Comparison of ENCODE assay signal across 20 cellular contexts in genomic region chr9:107295995-107296394, GRCh38. TPM values are rescaled to one million over a fixed set of nuclear protein-coding genes. Genes with fewer than 3 reads are reported as not detected.
DNase-seq lines count a peak whose midpoint lies in the region; ATAC-seq and TF ChIP-seq lines count a peak whose summit lies in the region.
"Had no signal": no experiment of that assay in that cellular context is flagged by ENCODE, and none has a peak within 500 bp of the region (broad histone marks: within the 10 kb centered on the region; RNA-seq: fewer than 3 reads in every experiment).

No MANE protein-coding gene starts in this region.

- TF ChIP-seq CTCF in cardiac muscle cell (IDR thresholded peaks at IDR 0.05; ENCODE audit: low read depth, low read length), result no peak
- no peak for TF ChIP-seq CTCF in right atrium auricular region (IDR thresholded peaks at IDR 0.05)
- TF ChIP-seq CTCF in VCaP (conservative IDR thresholded peaks at IDR 0.05), result no peak
- TF ChIP-seq CTCF in right lobe of liver (IDR thresholded peaks at IDR 0.05), result no peak
- no peak for TF ChIP-seq CTCF in A673 (conservative IDR thresholded peaks at IDR 0.05; ENCODE audit: low read depth, low read length)

- CTCF ChIA-PET in A673 (lab: Charles Lee), result no interaction called here

- BruUV-seq in A673 (replicated peaks; lab: Mats Ljungman, UMichigan), result no TSS peak

- TF ChIP-seq POLR2A in right lobe of liver (IDR thresholded peaks at IDR 0.05), result no peak

- ATAC-seq in right lobe of liver, result peak; percentile 72 to 81 (median 80)
- no peak for ATAC-seq in GM19351 (IDR thresholded peaks at IDR 0.05; ENCODE audit: unreplicated experiment)
- ATAC-seq: heart right ventricle had no signal

- H3K9me3 ChIP-seq in cardiac muscle cell (ENCODE audit: low read depth) (no peaks in the 10 kb centered on the region), right atrium auricular region (no peaks in the 10 kb centered on the region), right lobe of liver (no peaks in the 10 kb centered on the region), subcutaneous abdominal adipose tissue (ENCODE audit: control insufficient read depth in 5 of 5, low read length in 5 of 5) (no peaks in the 10 kb centered on the region), A673 (ENCODE audit: low read depth, low read length, poor library complexity, severe bottlenecking) (no peaks in the 10 kb centered on the region)
- H3K9me3 ChIP-seq: heart right ventricle, suprapubic skin had no signal

- H3K27ac ChIP-seq in cardiac muscle cell (peak overlapping the region; percentile 49), right atrium auricular region (no peak overlapping the region), VCaP (peak overlapping the region; percentile 1; the same call in 1 of the 2 replicates), right lobe of liver (peak overlapping the region in 1 of 3 donors; percentile 39), subcutaneous abdominal adipose tissue (ENCODE audit: low read depth, low read length) (peak overlapping the region; percentile 11), A673 (ENCODE audit: low read depth, low read length, poor library complexity, severe bottlenecking) (no peak overlapping the region)
- H3K27ac ChIP-seq: GM23248, heart right ventricle, skin epidermis, suprapubic skin had no signal

- DNase-seq in cardiac muscle cell (ENCODE audit: low read depth in 1 of 2, low spot score in 1 of 2), result no peak
- DNase-seq in right atrium auricular region (ENCODE audit: low spot score), result no peak
- DNase-seq in right lobe of liver, result no peak
- DNase-seq in A673 (ENCODE audit: low spot score), result no peak
- no peak for DNase-seq in occipital lobe (lab: John Stamatoyannopoulos, UW)
- DNase-seq: central memory CD4-positive, alpha-beta T cell; effector CD8-positive, alpha-beta T cell; GM23248; heart right ventricle; mesendoderm; MM.1S; NCI-H1694 treated with DMSO at 0.1 percent for 48 hours; NCI-H345; SHP77; stimulated activated CD4-positive, alpha-beta T cell treated with anti-CD3 and anti-CD28 coated beads, Interleukin-4, amount 100 ng/mL, for 1 hour had no signal

- H3K36me3 ChIP-seq in cardiac muscle cell (peaks cover 2% of the 10 kb centered on the region), right atrium auricular region (no peaks in the 10 kb centered on the region), right lobe of liver (no peaks in the 10 kb centered on the region), subcutaneous abdominal adipose tissue (ENCODE audit: control insufficient read depth in 5 of 5, insufficient read depth in 5 of 5, low read length in 5 of 5) (peaks cover 0 to 5% (median 0%) of the 10 kb centered on the region in 5 donors), A673 (ENCODE audit: insufficient read depth, low read length, poor library complexity, severe bottlenecking) (peaks cover 5% of the 10 kb centered on the region)
- H3K36me3 ChIP-seq: suprapubic skin had no signal

- 23% methylated on average over 1 of the region's 1 CpG for WGBS in right lobe of liver (ENCODE audit: insufficient coverage, low coverage, low lambda C conversion rate, missing lambda C conversion rate)

- peaks cover 11% of the 10 kb centered on the region for H3K4me1 ChIP-seq in cardiac muscle cell (ENCODE audit: low read depth)
- peaks cover 0 to 49% of the 10 kb centered on the region in 2 donors for H3K4me1 ChIP-seq in right atrium auricular region
- peaks cover 0 to 84% (median 27%) of the 10 kb centered on the region in 4 donors for H3K4me1 ChIP-seq in right lobe of liver
- peaks cover 0 to 48% (median 29%) of the 10 kb centered on the region in 5 donors for H3K4me1 ChIP-seq in subcutaneous abdominal adipose tissue (ENCODE audit: control insufficient read depth in 5 of 5, insufficient read depth in 5 of 5, low read length in 5 of 5)
- peaks cover 21% of the 10 kb centered on the region for H3K4me1 ChIP-seq in A673 (ENCODE audit: insufficient read depth, low read length, poor library complexity, severe bottlenecking)

- H3K27me3 ChIP-seq in cardiac muscle cell, result no peaks in the 10 kb centered on the region
- H3K27me3 ChIP-seq in right atrium auricular region, result no peaks in the 10 kb centered on the region
- no peaks in the 10 kb centered on the region for H3K27me3 ChIP-seq in right lobe of liver
- H3K27me3 ChIP-seq in subcutaneous abdominal adipose tissue (ENCODE audit: control insufficient read depth in 5 of 5, insufficient read depth in 4 of 5, low read length in 5 of 5), result no peaks in the 10 kb centered on the region
- no peaks in the 10 kb centered on the region for H3K27me3 ChIP-seq in A673 (replicated peaks; ENCODE audit: insufficient read depth, low read depth, low read length, poor library complexity)
- H3K27me3 ChIP-seq: heart right ventricle, suprapubic skin had no signal

- POLR2A ChIA-PET in A673 (lab: Charles Lee; ENCODE audit: low non-redundant PET), result interaction anchor here (0.7 kb wide), 2 partner anchors 44 to 154 kb away, joined by 3 to 4 read pairs; no protein-coding TSS in a partner anchor

- H3K9ac ChIP-seq in subcutaneous abdominal adipose tissue (ENCODE audit: low read length in 5 of 5), result no peak overlapping the region
- H3K9ac ChIP-seq: GM23248 had no signal

- H3K4me3 ChIP-seq in cardiac muscle cell (no peak overlapping the region), right atrium auricular region (no peak overlapping the region), right lobe of liver (no peak overlapping the region), subcutaneous abdominal adipose tissue (ENCODE audit: low read depth in 1 of 5, low read length in 5 of 5) (no peak overlapping the region), A673 (ENCODE audit: low read depth, low read length, poor library complexity, severe bottlenecking) (no peak overlapping the region)
- H3K4me3 ChIP-seq: GM23248, heart right ventricle, skin epidermis, suprapubic skin had no signal

- intact Hi-C loops in right lobe of liver (cut with DNase I), result no loop called here
- intact Hi-C loops in A673 (cut with micrococcal nuclease; ENCODE audit: unreplicated experiment), result no loop called here

RNA-seq across cellular contexts. Expression of gene RAD23B, which starts 12.9 kb away (rescaled TPM):
- total RNA-seq in cardiac muscle cell (84.7 and 88.5 TPM in 2 replicates), right atrium auricular region (10 to 100 TPM; 58.3 to 85.6 TPM), right lobe of liver (100 to 1,000 TPM in 2 of 6 experiments, 10 to 100 TPM in 4; 86.9 to 110 (median 99.1) TPM), A673 (2021) (146 and 151 TPM in 2 replicates), occipital lobe (102 TPM)
- polyA plus RNA-seq in cardiac muscle cell, result 11.7 and 13.6 TPM in 2 replicates

Comparison
In these comparisons a context has a peak if more than half of its experiments do, and no peak if none do; other contexts are left out.
1. H3K27ac ChIP-seq: peak in cardiac muscle cell (single experiment), VCaP (single experiment) and subcutaneous abdominal adipose tissue (single experiment); none in right atrium auricular region (0 of 2) and A673 (single experiment).